In the genomic region with DNA sequence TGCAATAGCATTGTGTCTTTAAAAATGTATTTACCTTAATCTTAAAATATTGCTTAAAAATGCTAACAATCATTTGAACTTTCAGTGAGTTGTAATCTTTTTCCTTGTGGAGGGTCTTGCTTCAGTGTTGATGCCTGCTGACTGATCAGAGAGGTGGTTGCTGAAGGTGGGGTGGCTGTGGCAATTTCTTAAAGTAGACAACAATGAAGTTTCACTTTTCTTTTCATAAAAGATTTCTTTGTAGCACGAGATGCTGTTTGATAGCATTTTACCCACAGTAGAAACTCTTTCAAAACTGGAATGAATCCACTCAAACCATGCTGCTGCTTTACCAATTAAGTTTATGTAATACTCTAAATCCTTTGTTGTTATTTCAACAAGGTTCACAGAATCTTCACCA, we compare ENCODE assay signal across 11 cellular contexts. TPM values are rescaled to one million over a fixed set of nuclear protein-coding genes. Genes with fewer than 3 reads are reported as not detected.
DNase-seq lines count a peak whose midpoint lies in the region; ATAC-seq and TF ChIP-seq lines count a peak whose summit lies in the region.
"Had no signal": no experiment of that assay in that cellular context is flagged by ENCODE, and none has a peak within 500 bp of the region (broad histone marks: within the 10 kb centered on the region; RNA-seq: fewer than 3 reads in every experiment).

No MANE protein-coding gene starts in this region.

- H3K4me3 ChIP-seq in GM23248 = no peak overlapping the region; the same call in 1 of the 2 replicates
- H3K4me3 ChIP-seq in neutrophil (ENCODE audit: low read depth in 1 of 2, low read length in 1 of 2) = no peak overlapping the region
- H3K4me3 ChIP-seq in testis = no peak overlapping the region
- H3K4me3 ChIP-seq: upper lobe of left lung had no signal

- in situ Hi-C loops in GM23248 (cut with MboI) = no loop called here

- H3K36me3 ChIP-seq in GM23248 (ENCODE audit: low read depth) (peaks cover 15% of the 10 kb centered on the region), neutrophil (no peaks in the 10 kb centered on the region), testis (ENCODE audit: low read depth, missing control alignments) (no peaks in the 10 kb centered on the region)
- H3K36me3 ChIP-seq: upper lobe of left lung had no signal

- no peaks in the 10 kb centered on the region for H3K27me3 ChIP-seq in GM23248 (replicated peaks; ENCODE audit: insufficient read depth)
- H3K27me3 ChIP-seq in neutrophil = no peaks in the 10 kb centered on the region
- no peaks in the 10 kb centered on the region for H3K27me3 ChIP-seq in testis
- H3K27me3 ChIP-seq: upper lobe of left lung had no signal

- WGBS in GM23248 (ENCODE audit: low coverage in 1 of 2, low lambda C conversion rate in 2 of 2, missing lambda C conversion rate in 2 of 2), 2 experiments = 10 to 17% methylated on average over 1 of the region's 1 CpG
- WGBS in testis, 2 donors = 40 to 46% methylated on average over 1 of the region's 1 CpG

- H4K20me1 ChIP-seq in GM23248 (ENCODE audit: insufficient read depth) = peaks cover 48% of the 10 kb centered on the region

- no peak for ATAC-seq in HG03280 (IDR thresholded peaks at IDR 0.05; ENCODE audit: unreplicated experiment)

- TF ChIP-seq CTCF in neutrophil (IDR thresholded peaks at IDR 0.05) = no peak
- TF ChIP-seq CTCF in testis (IDR thresholded peaks at IDR 0.05) = no peak

- peak; percentile 13 for DNase-seq in NK-92 treated with Interleukin-12 subunit alpha and Interleukin-12 subunit beta, amount 100 ng/mL, for 24 hours (lab: John Stamatoyannopoulos, UW)
- no peak for DNase-seq in NK-92 (lab: John Stamatoyannopoulos, UW; ENCODE audit: unreplicated experiment)
- no peak for DNase-seq in GM23248
- DNase-seq in activated gamma-delta T cell treated with anti-CD3 and anti-CD28 coated beads, Interleukin-2, amount 50 U/mL, for 16 hours (ENCODE audit: low read depth) = peak; percentile 11
- DNase-seq in NCI-H69 (lab: John Stamatoyannopoulos, UW) = no peak
- DNase-seq in testis = no peak
- DNase-seq: NCI-H2171, upper lobe of left lung had no signal

- peaks cover 100% of the 10 kb centered on the region for H3K79me2 ChIP-seq in GM23248 (ENCODE audit: insufficient read depth)

- H3K9me3 ChIP-seq in GM23248 (ENCODE audit: low read depth) (no peaks in the 10 kb centered on the region), neutrophil (no peaks in the 10 kb centered on the region), testis (no peaks in the 10 kb centered on the region)
- H3K9me3 ChIP-seq: upper lobe of left lung had no signal

- no peak overlapping the region for H3K9ac ChIP-seq in GM23248

- no peak overlapping the region for H3K4me2 ChIP-seq in GM23248 (ENCODE audit: unreplicated experiment)

- no peak for TF ChIP-seq POLR2A in testis (IDR thresholded peaks at IDR 0.05)

- H3K27ac ChIP-seq in GM23248 (peak overlapping the region; percentile 26), neutrophil (peak overlapping the region; percentile 40), testis (no peak overlapping the region)
- H3K27ac ChIP-seq: 22Rv1 had no signal

- intact Hi-C loops in testis (cut with DNase I; ENCODE audit: low total_unique reads) = no loop called here

- H3K4me1 ChIP-seq in GM23248 (ENCODE audit: insufficient read depth) (peaks cover 94% of the 10 kb centered on the region), neutrophil (ENCODE audit: control insufficient read depth in 1 of 2, insufficient read depth in 1 of 2, low read depth in 1 of 2, low read length in 1 of 2) (peaks cover 42 to 60% of the 10 kb centered on the region in 2 experiments), testis (peaks cover 20% of the 10 kb centered on the region)

- H3F3A ChIP-seq in GM23248 (ENCODE audit: insufficient read depth) = peaks cover 84% of the 10 kb centered on the region

- H3K9me2 ChIP-seq in GM23248 (ENCODE audit: insufficient read depth) = no peaks in the 10 kb centered on the region

- no peak overlapping the region for H2AFZ ChIP-seq in GM23248

RNA-seq across cellular contexts. Expression of a gene that starts 50.8 kb away (rescaled TPM):
- 121 and 125 TPM in 2 replicates for total RNA-seq in GM23248 (2014; rRNA removed; shearing (Covaris generic))
- polyA plus RNA-seq in GM23248 (2016; fragmentation: Nextera tagmentation; extraction: Ambion mirVana) = 100 and 103 TPM in 2 replicates
- total RNA-seq in testis = 10 to 100 TPM; 34.3 to 37.7 TPM
- polyA plus RNA-seq in testis (ENCODE audit: insufficient read depth, low read depth, low replicate concordance) = 33.2 TPM

Comparison
In these comparisons a context has a peak if more than half of its experiments do, and no peak if none do; other contexts are left out.
1. DNase-seq: peak in NK-92 treated with Interleukin-12 subunit alpha and Interleukin-12 subunit beta, amount 100 ng/mL, for 24 hours (single experiment) and activated gamma-delta T cell treated with anti-CD3 and anti-CD28 coated beads, Interleukin-2, amount 50 U/mL, for 16 hours (single experiment); none in NK-92 (single experiment), GM23248 (single experiment), NCI-H69 (single experiment) and testis (single experiment).
2. H3K27ac ChIP-seq: peak in GM23248 (single experiment) and neutrophil (single experiment); none in testis (0 of 2).